In genomic region chr16:48300391-48300856, GRCh38 we compare ENCODE assay signal across 1 cellular context.
TF ChIP-seq lines count a peak whose summit lies in the region.

No MANE protein-coding gene starts in this region.

TF ChIP-seq in K562, 482 proteins besides CTCF, POLR2A, EP300 and RAD21 (continued from another document and continues in another):
- TF ChIP-seq CUX1 (CRISPR knock-in tag; IDR thresholded peaks at IDR 0.05) (no peak), MLX (CRISPR knock-in tag; conservative IDR thresholded peaks at IDR 0.05) (no peak), THRAP3 (IDR thresholded peaks at IDR 0.05; ENCODE audit: borderline replicate concordance) (no peak), LEF1 (IDR thresholded peaks at IDR 0.05) (peak; percentile 13; the same call in 1 of the 2 replicates), HINFP (tag; conservative IDR thresholded peaks at IDR 0.05; ENCODE audit: low read depth) (0 out of 2 replicates have a peak, but pooled peaks have one; percentile 31), HDAC6 (IDR thresholded peaks at IDR 0.05; ENCODE audit: low read depth, low read length) (no peak), ZNF232 (CRISPR knock-in tag; IDR thresholded peaks at IDR 0.05) (no peak), ZNF449 (CRISPR knock-in tag; IDR thresholded peaks at IDR 0.05) (peak; percentile 87), IFI16 (CRISPR knock-in tag; IDR thresholded peaks at IDR 0.05) (peak; percentile 80), NR4A1 (CRISPR knock-in tag; IDR thresholded peaks at IDR 0.05) (no peak), NR4A1 (tag; IDR thresholded peaks at IDR 0.05) (peak; percentile 90), HCFC1 (IDR thresholded peaks at IDR 0.05; ENCODE audit: low read depth, low read length) (no peak), MXD1 (CRISPR knock-in tag; IDR thresholded peaks at IDR 0.05; ENCODE audit: borderline replicate concordance, poor library complexity, severe bottlenecking) (no peak), RBM17 (IDR thresholded peaks at IDR 0.05; ENCODE audit: borderline replicate concordance, low read depth, low read length) (no peak), DDX20 (tag; IDR thresholded peaks at IDR 0.05; ENCODE audit: low read depth) (peak; percentile 90), NFRKB (IDR thresholded peaks at IDR 0.05; ENCODE audit: low read depth) (no peak), GMEB1 (CRISPR knock-in tag; IDR thresholded peaks at IDR 0.05) (peak; percentile 53), ATF7 (IDR thresholded peaks at IDR 0.05) (peak; percentile 81; the same call in 1 of the 2 replicates), GABPA (tag; conservative IDR thresholded peaks at IDR 0.05; ENCODE audit: low read depth) (peak; percentile 45), RHOXF2B (CRISPR knock-in tag; conservative IDR thresholded peaks at IDR 0.05) (0 out of 2 replicates have a peak, but pooled peaks have one; percentile 40), THRB (CRISPR knock-in tag; conservative IDR thresholded peaks at IDR 0.05) (no peak), ZNF57 (CRISPR knock-in tag; IDR thresholded peaks at IDR 0.05) (no peak), IRF9 (tag; IDR thresholded peaks at IDR 0.05) (peak; percentile 88), ZNF830 (CRISPR knock-in tag; IDR thresholded peaks at IDR 0.05) (no peak), ZNF584 (CRISPR knock-in tag; IDR thresholded peaks at IDR 0.05; ENCODE audit: low read depth) (peak; percentile 91; the same call in 1 of the 2 replicates), TGIF2 (CRISPR knock-in tag; IDR thresholded peaks at IDR 0.05) (no peak), PKNOX1 (IDR thresholded peaks at IDR 0.05) (no peak), GTF3C2 (IDR thresholded peaks at IDR 0.05; ENCODE audit: borderline replicate concordance, extremely low read depth, insufficient read length) (no peak), JUND (IDR thresholded peaks at IDR 0.05; ENCODE audit: borderline replicate concordance, low read depth, low read length) (peak; percentile 90), JUND (tag; IDR thresholded peaks at IDR 0.05; ENCODE audit: borderline replicate concordance, low read depth, low read length) (peak; percentile 72; the same call in 1 of the 3 replicates), ZNF41 (CRISPR knock-in tag; conservative IDR thresholded peaks at IDR 0.05) (peak; percentile 78)
